1 cellular context compared by ENCODE assay signal in the genomic region with DNA sequence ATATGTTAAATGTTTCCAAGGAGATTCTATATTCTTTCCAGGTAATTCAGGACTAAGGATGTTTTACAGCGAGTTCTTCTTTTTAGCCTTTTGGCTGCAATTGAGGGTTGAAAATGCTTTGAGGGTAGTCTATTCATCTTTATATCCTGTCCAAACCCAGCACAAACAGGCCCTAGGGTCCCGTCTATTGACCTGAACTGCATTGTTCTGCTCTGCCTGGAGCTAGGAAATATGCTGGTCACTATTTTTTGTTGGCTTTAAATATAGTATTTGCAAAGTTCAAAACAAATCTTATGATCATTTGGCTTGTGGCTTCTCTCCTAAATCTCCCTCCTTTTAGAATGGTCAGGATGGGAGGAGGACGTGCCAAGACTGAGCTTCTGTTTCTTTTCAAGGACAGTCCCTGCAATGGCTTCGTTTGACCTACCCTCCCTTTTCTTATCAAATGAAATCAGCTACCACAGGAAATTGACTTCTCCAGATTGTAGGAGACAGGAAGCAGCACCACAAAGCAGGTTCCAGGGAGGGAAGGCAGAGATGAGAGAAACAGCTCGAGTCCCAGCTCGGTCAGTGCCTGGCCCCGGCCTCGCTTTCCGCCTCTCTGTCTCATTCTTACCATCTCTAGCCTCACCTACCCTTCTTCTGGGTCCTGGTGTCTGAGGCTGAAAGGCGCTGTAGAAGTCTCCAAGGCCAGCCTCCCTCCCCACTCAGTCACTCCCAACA.
TF ChIP-seq lines count a peak whose summit lies in the region.

No MANE protein-coding gene starts in this region.

TF ChIP-seq in HEK293T, 16 proteins besides CTCF, POLR2A, EP300 and RAD21 (continued from another document):
- TF ChIP-seq, protein P1, sequence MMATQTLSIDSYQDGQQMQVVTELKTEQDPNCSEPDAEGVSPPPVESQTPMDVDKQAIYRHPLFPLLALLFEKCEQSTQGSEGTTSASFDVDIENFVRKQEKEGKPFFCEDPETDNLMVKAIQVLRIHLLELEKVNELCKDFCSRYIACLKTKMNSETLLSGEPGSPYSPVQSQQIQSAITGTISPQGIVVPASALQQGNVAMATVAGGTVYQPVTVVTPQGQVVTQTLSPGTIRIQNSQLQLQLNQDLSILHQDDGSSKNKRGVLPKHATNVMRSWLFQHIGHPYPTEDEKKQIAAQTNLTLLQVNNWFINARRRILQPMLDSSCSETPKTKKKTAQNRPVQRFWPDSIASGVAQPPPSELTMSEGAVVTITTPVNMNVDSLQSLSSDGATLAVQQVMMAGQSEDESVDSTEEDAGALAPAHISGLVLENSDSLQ (IDR thresholded peaks at IDR 0.05) = no peak
